ENCODE assay signal across 13 cellular contexts in genomic region chr10:61795551-61795950, GRCh38.
DNase-seq lines count a peak whose midpoint lies in the region; TF ChIP-seq lines count a peak whose summit lies in the region.
"Had no signal": no experiment of that assay in that cellular context is flagged by ENCODE, and none has a peak within 500 bp of the region (broad histone marks: within the 10 kb centered on the region; RNA-seq: fewer than 3 reads in every experiment).

No MANE protein-coding gene starts in this region.

- peak; percentile 49 for TF ChIP-seq CTCF in GM12872 (IDR thresholded peaks at IDR 0.05; ENCODE audit: insufficient read depth, low read depth, low read length)
- peak; percentile 52 for TF ChIP-seq CTCF in HFFc6 (IDR thresholded peaks at IDR 0.05)

- no peak overlapping the region for H3K27ac Mint-ChIP-seq in HFFc6
- H3K27ac Mint-ChIP-seq: activated T-helper 2 cell treated with anti-CD3 and anti-CD28 coated beads, Interferon-gamma antibody, Interleukin-2, Interleukin-4, amounts not matched to agents 10 μg/mL and 5 μg/mL and 100 μg/mL, durations not matched to agents 14 hours and 24 hours and 36 hours had no signal

- H3K36me3 Mint-ChIP-seq in HFFc6 (ENCODE audit: low read depth), result no peaks in the 10 kb centered on the region

- H3K4me3 Mint-ChIP-seq in HFFc6, result no peak overlapping the region

- peaks cover 62% of the 10 kb centered on the region for H3K4me1 Mint-ChIP-seq in HFFc6 (ENCODE audit: low read depth)

- H3K9me3 Mint-ChIP-seq in HFFc6, result no peaks in the 10 kb centered on the region
- H3K9me3 Mint-ChIP-seq: activated T-helper 2 cell treated with anti-CD3 and anti-CD28 coated beads, Interferon-gamma antibody, Interleukin-2, Interleukin-4, amounts not matched to agents 10 μg/mL and 5 μg/mL and 100 μg/mL, durations not matched to agents 14 hours and 24 hours and 36 hours had no signal

- intact Hi-C loops in cardiac septum (cut with DNase I), result no loop called here

- DNase-seq in HFFc6 (no peak), OCI-M1 (lab: John Stamatoyannopoulos, UW) (peak; percentile 65), iPS-NIHi11 (ENCODE audit: low spot score) (peak; percentile 44), kidney glomerular epithelial cell (lab: John Stamatoyannopoulos, UW) (no peak), cardiac septum (ENCODE audit: low spot score) (no peak), NCI-H1694 (lab: John Stamatoyannopoulos, UW) (no peak)
- DNase-seq: activated CD4-positive, CD25-positive, alpha-beta regulatory T cell; DMS79 treated with DMSO at 0.1 percent for 48 hours; NCI-H1694 treated with DMSO at 0.1 percent for 48 hours; pancreas; stimulated activated CD4-positive, alpha-beta T cell treated with anti-CD3 and anti-CD28 coated beads, Interleukin-2, amount 100 ng/mL, for 48 hours had no signal

- H3K27me3 Mint-ChIP-seq in HFFc6 (ENCODE audit: insufficient read depth), result peaks cover 2% of the 10 kb centered on the region

Comparison
In these comparisons a context has a peak if more than half of its experiments do, and no peak if none do; other contexts are left out.
1. DNase-seq: peak in OCI-M1 (single experiment) and iPS-NIHi11 (single experiment); none in HFFc6 (single experiment), kidney glomerular epithelial cell (single experiment), cardiac septum (single experiment) and NCI-H1694 (single experiment).